Comparison of ENCODE assay signal across 8 cellular contexts in the genomic region with DNA sequence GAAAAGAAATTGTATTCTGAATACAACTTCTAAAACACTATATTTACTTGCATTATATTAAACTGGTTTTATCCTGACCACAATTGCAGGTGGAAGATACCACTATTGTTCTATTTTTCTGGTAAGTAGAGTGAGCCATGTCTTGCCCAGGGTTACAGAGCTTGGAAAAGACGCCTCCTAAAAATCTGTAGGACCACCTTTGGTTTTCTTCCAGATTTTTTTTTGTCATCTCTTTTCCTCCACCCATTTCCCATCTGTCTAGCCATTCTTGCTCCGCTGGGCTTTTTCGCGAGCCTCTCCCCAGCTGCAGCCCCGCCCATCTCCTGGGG. TPM values are rescaled to one million over a fixed set of nuclear protein-coding genes. Genes with fewer than 3 reads are reported as not detected.
DNase-seq lines count a peak whose midpoint lies in the region; ATAC-seq and TF ChIP-seq lines count a peak whose summit lies in the region.

No MANE protein-coding gene starts in this region.

- H3K9me3 ChIP-seq in GM23248 (ENCODE audit: low read depth) (no peaks in the 10 kb centered on the region), mononuclear cell (ENCODE audit: low read depth, low read length) (no peaks in the 10 kb centered on the region)

- DNase-seq in AG04449 (ENCODE audit: low read depth, low spot score) = no peak
- no peak for DNase-seq in GM23248
- no peak for DNase-seq in activated T-helper 2 cell treated with anti-CD3 and anti-CD28 coated beads, Interferon-gamma antibody, Interleukin-2, Interleukin-4, amounts not matched to agents 10 μg/mL and 5 μg/mL and 100 μg/mL, durations not matched to agents 14 hours and 24 hours and 36 hours (ENCODE audit: low spot score)
- DNase-seq in MV-4-11 (lab: John Stamatoyannopoulos, UW) = no peak
- DNase-seq in T1000 (lab: John Stamatoyannopoulos, UW) = no peak
- DNase-seq in COLO668 (lab: John Stamatoyannopoulos, UW; ENCODE audit: unreplicated experiment) = no peak

- no peaks in the 10 kb centered on the region for H3K27me3 ChIP-seq in GM23248 (replicated peaks; ENCODE audit: insufficient read depth)
- no peaks in the 10 kb centered on the region for H3K27me3 ChIP-seq in mononuclear cell (ENCODE audit: insufficient read depth, low read length)

- peaks cover 13% of the 10 kb centered on the region for H3K4me1 Mint-ChIP-seq in activated T-helper 2 cell treated with anti-CD3 and anti-CD28 coated beads, Interferon-gamma antibody, Interleukin-2, Interleukin-4, amounts not matched to agents 10 μg/mL and 5 μg/mL and 100 μg/mL, durations not matched to agents 14 hours and 24 hours and 36 hours (ENCODE audit: low read depth)

- peak overlapping the region; percentile 3 for H3K4me3 ChIP-seq in AG04449 (ENCODE audit: low read depth, low read length)
- H3K4me3 ChIP-seq in GM23248 = peak overlapping the region; percentile 75
- H3K4me3 ChIP-seq in mononuclear cell (ENCODE audit: low read length) = peak overlapping the region; percentile 98

- TF ChIP-seq CTCF in AG04449 (IDR thresholded peaks at IDR 0.05; ENCODE audit: insufficient read depth, low read length, missing control alignments) = no peak

- H3K4me3 Mint-ChIP-seq in activated T-helper 2 cell treated with anti-CD3 and anti-CD28 coated beads, Interferon-gamma antibody, Interleukin-2, Interleukin-4, amounts not matched to agents 10 μg/mL and 5 μg/mL and 100 μg/mL, durations not matched to agents 14 hours and 24 hours and 36 hours (ENCODE audit: low read depth) = peak overlapping the region; percentile 90

- no peaks in the 10 kb centered on the region for H3K9me2 ChIP-seq in GM23248 (ENCODE audit: insufficient read depth)

- H3K27me3 Mint-ChIP-seq in activated T-helper 2 cell treated with anti-CD3 and anti-CD28 coated beads, Interferon-gamma antibody, Interleukin-2, Interleukin-4, amounts not matched to agents 10 μg/mL and 5 μg/mL and 100 μg/mL, durations not matched to agents 14 hours and 24 hours and 36 hours (ENCODE audit: low read depth) = peaks cover 6% of the 10 kb centered on the region

- no peaks in the 10 kb centered on the region for H3K9me3 Mint-ChIP-seq in activated T-helper 2 cell treated with anti-CD3 and anti-CD28 coated beads, Interferon-gamma antibody, Interleukin-2, Interleukin-4, amounts not matched to agents 10 μg/mL and 5 μg/mL and 100 μg/mL, durations not matched to agents 14 hours and 24 hours and 36 hours

- no peak overlapping the region for H2AFZ ChIP-seq in GM23248

- in situ Hi-C loops in GM23248 (cut with MboI) = no loop called here

- no peak overlapping the region for H3K27ac Mint-ChIP-seq in activated T-helper 2 cell treated with anti-CD3 and anti-CD28 coated beads, Interferon-gamma antibody, Interleukin-2, Interleukin-4, amounts not matched to agents 10 μg/mL and 5 μg/mL and 100 μg/mL, durations not matched to agents 14 hours and 24 hours and 36 hours

- POLR2A ChIA-PET in AG04449 (lab: Yijun Ruan, JAX) = interaction anchor here (1.2 kb wide), 1 partner anchor 25 kb away, joined by 4 read pairs; no protein-coding TSS in a partner anchor

- no peak overlapping the region for H3K27ac ChIP-seq in GM23248

- peaks cover 43% of the 10 kb centered on the region for H3K79me2 ChIP-seq in GM23248 (ENCODE audit: insufficient read depth)

- no peak overlapping the region for H3K9ac ChIP-seq in GM23248

- no peaks in the 10 kb centered on the region; the same call in 1 of the 2 replicates for H4K20me1 ChIP-seq in GM23248 (ENCODE audit: insufficient read depth)

- intact Hi-C loops in activated T-helper 2 cell treated with anti-CD3 and anti-CD28 coated beads, Interferon-gamma antibody, Interleukin-2, Interleukin-4, amounts not matched to agents 10 μg/mL and 5 μg/mL and 100 μg/mL, durations not matched to agents 14 hours and 24 hours and 36 hours (cut with micrococcal nuclease) = loop anchor here (2.0 to 10.0 kb wide), 2 partner anchors 44 to 122 kb away; partner anchors contain the start of gene ASCC2

- H3K4me1 ChIP-seq in GM23248 (ENCODE audit: insufficient read depth) = peaks cover 23% of the 10 kb centered on the region
- peaks cover 38% of the 10 kb centered on the region for H3K4me1 ChIP-seq in mononuclear cell (ENCODE audit: insufficient read depth, low read length)

- peaks cover 3% of the 10 kb centered on the region for H3K36me3 Mint-ChIP-seq in activated T-helper 2 cell treated with anti-CD3 and anti-CD28 coated beads, Interferon-gamma antibody, Interleukin-2, Interleukin-4, amounts not matched to agents 10 μg/mL and 5 μg/mL and 100 μg/mL, durations not matched to agents 14 hours and 24 hours and 36 hours (ENCODE audit: low read depth)

- H3K4me2 ChIP-seq in GM23248 (ENCODE audit: unreplicated experiment) = peak overlapping the region; percentile 53

- WGBS in GM23248 (ENCODE audit: low coverage in 1 of 2, low lambda C conversion rate in 2 of 2, missing lambda C conversion rate in 2 of 2), 2 experiments = 9% methylated on average over 3 to 5 of the region's 5 CpGs

- no peak for ATAC-seq in HG03457 (IDR thresholded peaks at IDR 0.05; ENCODE audit: unreplicated experiment)

- no peaks in the 10 kb centered on the region for H3K36me3 ChIP-seq in GM23248 (ENCODE audit: low read depth)

- CTCF ChIA-PET in AG04449 (lab: Yijun Ruan, JAX) = interaction anchor here (1.2 to 2.7 kb wide), 2 partner anchors 12 to 206 kb away, joined by 3 to 7 read pairs; no protein-coding TSS in a partner anchor

- H3F3A ChIP-seq in GM23248 (ENCODE audit: insufficient read depth) = 0 out of 2 replicates have a peak, but pooled peaks cover 4% of the 10 kb centered on the region

RNA-seq across cellular contexts. Expression of gene MTMR3, which starts 0.3 kb away (rescaled TPM):
- 22.2 and 50.3 TPM in 2 replicates for total RNA-seq in GM23248 (2014; rRNA removed; shearing (Covaris generic))
- polyA plus RNA-seq in GM23248 (2016; fragmentation: Nextera tagmentation; extraction: Ambion mirVana) = 10.4 and 12.6 TPM in 2 replicates
- total RNA-seq in activated T-helper 2 cell treated with anti-CD3 and anti-CD28 coated beads, Interferon-gamma antibody, Interleukin-2, Interleukin-4, amounts not matched to agents 10 μg/mL and 5 μg/mL and 100 μg/mL, durations not matched to agents 14 hours and 24 hours and 36 hours = 22.1 and 24.7 TPM in 2 replicates
- 79.0 TPM for total RNA-seq in mononuclear cell

RNA-seq across cellular contexts. Expression of gene ASCC2, which starts 44.6 kb away (rescaled TPM):
- 33.3 and 37.3 TPM in 2 replicates for total RNA-seq in GM23248 (2014; rRNA removed; shearing (Covaris generic))
- 51.4 and 55.6 TPM in 2 replicates for polyA plus RNA-seq in GM23248 (2016; fragmentation: Nextera tagmentation; extraction: Ambion mirVana)
- total RNA-seq in activated T-helper 2 cell treated with anti-CD3 and anti-CD28 coated beads, Interferon-gamma antibody, Interleukin-2, Interleukin-4, amounts not matched to agents 10 μg/mL and 5 μg/mL and 100 μg/mL, durations not matched to agents 14 hours and 24 hours and 36 hours = 69.8 and 74.9 TPM in 2 replicates
- total RNA-seq in mononuclear cell = 33.2 TPM

Comparison
In these comparisons a context has a peak if more than half of its experiments do, and no peak if none do; other contexts are left out.
1. H3K4me3 ChIP-seq: peak in every context shown above with its lines; median percentile 98 in mononuclear cell; 75 in GM23248; 3 in AG04449.